11 cellular contexts compared by ENCODE assay signal in genomic region chr5:57032151-57032551, GRCh38.
DNase-seq lines count a peak whose midpoint lies in the region; ATAC-seq, FAIRE-seq and TF ChIP-seq lines count a peak whose summit lies in the region.
"Had no signal": no experiment of that assay in that cellular context is flagged by ENCODE, and none has a peak within 500 bp of the region (broad histone marks: within the 10 kb centered on the region; RNA-seq: fewer than 3 reads in every experiment).

No MANE protein-coding gene starts in this region.

- H3K27ac ChIP-seq in A549 (peak overlapping the region in 1 of 2 experiments; percentile 22; a peak in 1 of 6 replicates), HEK293 (ENCODE audit: extremely low read depth, low read depth, low read length) (no peak overlapping the region), Peyer's patch (peak overlapping the region in 3 of 4 donors; percentile 61 to 92 (median 87)), kidney (ENCODE audit: low read depth in 2 of 2, low read length in 2 of 2) (no peak overlapping the region)
- H3K27ac ChIP-seq: SJCRH30 had no signal

- H3K27me3 ChIP-seq in Peyer's patch: no peaks in the 10 kb centered on the region
- H3K27me3 ChIP-seq: SJCRH30 had no signal

- H3K4me1 ChIP-seq in A549: peaks cover 27% of the 10 kb centered on the region
- no peaks in the 10 kb centered on the region for H3K4me1 ChIP-seq in HEK293 (ENCODE audit: control insufficient read depth, insufficient read depth, low read length)
- H3K4me1 ChIP-seq in Peyer's patch: peaks cover 0 to 12% (median 1%) of the 10 kb centered on the region in 4 donors
- no peaks in the 10 kb centered on the region for H3K4me1 ChIP-seq in kidney (ENCODE audit: control insufficient read depth in 1 of 2, insufficient read depth in 1 of 2, low read depth in 1 of 2, low read length in 2 of 2)

- H3K9ac ChIP-seq in kidney (ENCODE audit: low read length in 2 of 2): no peak overlapping the region

- TF ChIP-seq EP300 in A549 (IDR thresholded peaks at IDR 0.05): no peak

- H3K36me3 ChIP-seq in HEK293 (ENCODE audit: control insufficient read depth in 2 of 2, insufficient read depth in 1 of 2, low read length in 2 of 2) (no peaks in the 10 kb centered on the region), Peyer's patch (no peaks in the 10 kb centered on the region), kidney (ENCODE audit: control insufficient read depth in 1 of 2, insufficient read depth in 2 of 2, low read length in 2 of 2) (no peaks in the 10 kb centered on the region)
- H3K36me3 ChIP-seq: SJCRH30 had no signal

- FAIRE-seq in A549 (lab: Jason Lieb, UNC): no peak
- FAIRE-seq in islet of Langerhans (lab: Jason Lieb, UNC): peak; percentile 79
- no peak for FAIRE-seq in kidney (lab: Jason Lieb, UNC)

- CTCF ChIA-PET in A549 (lab: Yijun Ruan, JAX) (no interaction called here), HEK293 (lab: Yijun Ruan, JAX) (interaction anchor here (0.6 kb wide), 1 partner anchor 106 kb away, joined by 3 read pairs; no protein-coding TSS in a partner anchor)

- H3K4me3 ChIP-seq in A549 (no peak overlapping the region), HEK293 (ENCODE audit: low read depth, low read length) (no peak overlapping the region), Peyer's patch (no peak overlapping the region), kidney (ENCODE audit: low read length in 2 of 2) (no peak overlapping the region)
- H3K4me3 ChIP-seq: SJCRH30 had no signal

- 5% methylated on average over 1 of the region's 1 CpG for WGBS in A549 (ENCODE audit: missing lambda C conversion rate)

- DNase-seq in A549 (ENCODE audit: low read depth in 1 of 2, low spot score in 1 of 2) (peak; percentile 60 to 70), Peyer's patch (peak in 2 of 3 donors; percentile 75 to 86), kidney glomerular epithelial cell (lab: John Stamatoyannopoulos, UW) (no peak), 8988T (no peak), kidney (no peak), NCI-H1048 (lab: John Stamatoyannopoulos, UW) (no peak)
- DNase-seq: activated CD8-positive, alpha-beta memory T cell treated with anti-CD3 and anti-CD28 coated beads, Interleukin-2, amount 50 U/mL, for 48 hours; cortex of kidney had no signal

- H3K4me2 ChIP-seq in A549: peak overlapping the region; percentile 46

- no peaks in the 10 kb centered on the region for H3K9me3 ChIP-seq in A549
- no peaks in the 10 kb centered on the region for H3K9me3 ChIP-seq in HEK293 (ENCODE audit: control insufficient read depth, insufficient read depth, low read depth, low read length)
- no peaks in the 10 kb centered on the region for H3K9me3 ChIP-seq in Peyer's patch
- H3K9me3 ChIP-seq in kidney (ENCODE audit: control insufficient read depth in 1 of 2, low read length in 2 of 2): no peaks in the 10 kb centered on the region
- H3K9me3 ChIP-seq: SJCRH30 had no signal

- ATAC-seq in A549: peak; percentile 92 to 93

- intact Hi-C loops in kidney (cut with DNase I): no loop called here

- no peak for TF ChIP-seq RAD21 in A549 (conservative IDR thresholded peaks at IDR 0.05 in 1 of 2, IDR thresholded peaks at IDR 0.05 in 1 of 2)

- TF ChIP-seq POLR2A in A549 (IDR thresholded peaks at IDR 0.05; ENCODE audit: low read length) (no peak), Peyer's patch (IDR thresholded peaks at IDR 0.05) (peak in 1 of 2 donors; percentile 66)

- POLR2A ChIA-PET in A549 (lab: Yijun Ruan, JAX): interaction anchor here (0.5 kb wide), 1 partner anchor 9 kb away, joined by 3 read pairs; no protein-coding TSS in a partner anchor
- POLR2A ChIA-PET in HEK293 (lab: Yijun Ruan, JAX): no interaction called here

- TF ChIP-seq CTCF in A549 (IDR thresholded peaks at IDR 0.05): no peak
- no peak for TF ChIP-seq CTCF in HEK293 (tag by site-specific recombination; IDR thresholded peaks at IDR 0.05)
- peak in 3 of 6 experiments; percentile 23 to 48 (median 32) for TF ChIP-seq CTCF in Peyer's patch (IDR thresholded peaks at IDR 0.05)
- TF ChIP-seq CTCF in kidney (IDR thresholded peaks at IDR 0.05; ENCODE audit: borderline replicate concordance, extremely low read depth, insufficient read depth): no peak

TF ChIP-seq in A549, 52 proteins besides CTCF, POLR2A, EP300 and RAD21 (continues in another document):
- TF ChIP-seq HOXA7 (CRISPR knock-in tag; IDR thresholded peaks at IDR 0.05) (no peak), CHD4 (IDR thresholded peaks at IDR 0.05; ENCODE audit: borderline replicate concordance) (no peak), CEBPB (IDR thresholded peaks at IDR 0.05) (no peak), CBX2 (IDR thresholded peaks at IDR 0.05; ENCODE audit: borderline replicate concordance, low read depth) (no peak), RARB (CRISPR knock-in tag; IDR thresholded peaks at IDR 0.05) (no peak), HOXB13 (CRISPR knock-in tag; IDR thresholded peaks at IDR 0.05; ENCODE audit: low read depth) (no peak), MAFK (IDR thresholded peaks at IDR 0.05; ENCODE audit: partially characterized antibody) (peak; percentile 47), EHMT2 (IDR thresholded peaks at IDR 0.05; ENCODE audit: low read depth) (no peak), FOSL2 (IDR thresholded peaks at IDR 0.05) (peak; percentile 24; the same call in 1 of the 2 replicates), FOSL2 (CRISPR knock-in tag; IDR thresholded peaks at IDR 0.05) (peak; percentile 70), REST (IDR thresholded peaks at IDR 0.05) (no peak), RFX5 (IDR thresholded peaks at IDR 0.05) (no peak), JUN (IDR thresholded peaks at IDR 0.05) (no peak), KDM1A (IDR thresholded peaks at IDR 0.05; ENCODE audit: low read depth) (no peak)

TF ChIP-seq in HEK293, 187 proteins besides CTCF, POLR2A, EP300 and RAD21 (continues in another document):
- TF ChIP-seq ZSCAN30 (tag by site-specific recombination; IDR thresholded peaks at IDR 0.05) (no peak), ZNF555 (tag by site-specific recombination; conservative IDR thresholded peaks at IDR 0.05) (no peak), ZNF548 (tag by site-specific recombination; IDR thresholded peaks at IDR 0.05) (no peak), ZXDB (tag by site-specific recombination; IDR thresholded peaks at IDR 0.05) (no peak), ZNF837 (tag by site-specific recombination; IDR thresholded peaks at IDR 0.05) (no peak), ZNF146 (tag by site-specific recombination; IDR thresholded peaks at IDR 0.05) (no peak), ZNF600 (tag by site-specific recombination; IDR thresholded peaks at IDR 0.05) (no peak), ZNF843 (tag by site-specific recombination; IDR thresholded peaks at IDR 0.05) (no peak), ZBTB44 (tag by site-specific recombination; IDR thresholded peaks at IDR 0.05) (no peak), GLIS1 (tag by site-specific recombination; IDR thresholded peaks at IDR 0.05) (no peak), ZNF664 (tag by site-specific recombination; IDR thresholded peaks at IDR 0.05) (no peak), GLI2 (tag by site-specific recombination; IDR thresholded peaks at IDR 0.05; ENCODE audit: borderline replicate concordance, low read depth) (no peak), ZNF449 (tag by site-specific recombination; IDR thresholded peaks at IDR 0.05) (no peak), KLF8 (tag by site-specific recombination; IDR thresholded peaks at IDR 0.05) (no peak)
- TF ChIP-seq, protein P1, sequence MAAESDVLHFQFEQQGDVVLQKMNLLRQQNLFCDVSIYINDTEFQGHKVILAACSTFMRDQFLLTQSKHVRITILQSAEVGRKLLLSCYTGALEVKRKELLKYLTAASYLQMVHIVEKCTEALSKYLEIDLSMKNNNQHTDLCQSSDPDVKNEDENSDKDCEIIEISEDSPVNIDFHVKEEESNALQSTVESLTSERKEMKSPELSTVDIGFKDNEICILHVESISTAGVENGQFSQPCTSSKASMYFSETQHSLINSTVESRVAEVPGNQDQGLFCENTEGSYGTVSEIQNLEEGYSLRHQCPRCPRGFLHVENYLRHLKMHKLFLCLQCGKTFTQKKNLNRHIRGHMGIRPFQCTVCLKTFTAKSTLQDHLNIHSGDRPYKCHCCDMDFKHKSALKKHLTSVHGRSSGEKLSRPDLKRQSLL (tag by site-specific recombination; IDR thresholded peaks at IDR 0.05): no peak
- TF ChIP-seq, protein P2, sequence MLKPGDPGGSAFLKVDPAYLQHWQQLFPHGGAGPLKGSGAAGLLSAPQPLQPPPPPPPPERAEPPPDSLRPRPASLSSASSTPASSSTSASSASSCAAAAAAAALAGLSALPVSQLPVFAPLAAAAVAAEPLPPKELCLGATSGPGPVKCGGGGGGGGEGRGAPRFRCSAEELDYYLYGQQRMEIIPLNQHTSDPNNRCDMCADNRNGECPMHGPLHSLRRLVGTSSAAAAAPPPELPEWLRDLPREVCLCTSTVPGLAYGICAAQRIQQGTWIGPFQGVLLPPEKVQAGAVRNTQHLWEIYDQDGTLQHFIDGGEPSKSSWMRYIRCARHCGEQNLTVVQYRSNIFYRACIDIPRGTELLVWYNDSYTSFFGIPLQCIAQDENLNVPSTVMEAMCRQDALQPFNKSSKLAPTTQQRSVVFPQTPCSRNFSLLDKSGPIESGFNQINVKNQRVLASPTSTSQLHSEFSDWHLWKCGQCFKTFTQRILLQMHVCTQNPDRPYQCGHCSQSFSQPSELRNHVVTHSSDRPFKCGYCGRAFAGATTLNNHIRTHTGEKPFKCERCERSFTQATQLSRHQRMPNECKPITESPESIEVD (tag by site-specific recombination; IDR thresholded peaks at IDR 0.05): no peak

Comparison
In these comparisons a context has a peak if more than half of its experiments do, and no peak if none do; other contexts are left out.
1. DNase-seq: peak in A549 (2 of 2) and Peyer's patch (2 of 3); none in kidney glomerular epithelial cell (single experiment), 8988T (single experiment), kidney (single experiment) and NCI-H1048 (single experiment).
2. H3K27ac ChIP-seq: peak in Peyer's patch (3 of 4); none in HEK293 (single experiment) and kidney (0 of 2).
3. Of the 5 proteins assayed by ChIP-seq in both HEK293 and A549: peak only in HEK293: REST; only in A549: none; in both: none; in neither: 4.